Comparison of ENCODE assay signal across 20 cellular contexts in the genomic region with DNA sequence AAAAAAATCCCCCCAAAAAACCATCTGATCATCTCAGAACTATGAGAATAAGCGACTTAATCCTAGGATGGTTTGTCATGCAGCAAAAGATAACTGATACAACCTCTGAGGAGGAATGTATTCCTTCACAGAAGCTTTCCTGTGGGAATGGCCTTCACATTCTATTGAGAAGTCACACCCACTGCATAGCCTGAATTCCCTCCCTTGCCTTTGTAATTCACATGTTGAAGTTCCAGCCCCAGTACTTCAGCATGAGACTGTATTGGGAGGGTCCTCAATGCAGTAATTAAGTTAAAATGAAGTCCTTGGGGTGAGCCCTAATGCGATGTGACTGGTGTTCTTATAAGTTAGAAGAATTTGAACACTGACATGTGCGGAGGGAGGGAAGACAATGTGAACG.
DNase-seq lines count a peak whose midpoint lies in the region; ATAC-seq, FAIRE-seq and TF ChIP-seq lines count a peak whose summit lies in the region.
"Had no signal": no experiment of that assay in that cellular context is flagged by ENCODE, and none has a peak within 500 bp of the region (broad histone marks: within the 10 kb centered on the region; RNA-seq: fewer than 3 reads in every experiment).

No MANE protein-coding gene starts in this region.

- no peak for ATAC-seq in IMR-90 (ENCODE audit: low read depth)
- no peak for ATAC-seq in natural killer cell treated with Interleukin-12 subunit alpha and Interleukin-12 subunit beta and Interleukin-15 and Interleukin-18, amount 100 ng/mL, for 72 hours

- no peak overlapping the region for H3K4me3 Mint-ChIP-seq in natural killer cell treated with Interleukin-12 subunit alpha and Interleukin-12 subunit beta and Interleukin-15 and Interleukin-18, amount 100 ng/mL, for 72 hours

- H3K4me3 ChIP-seq in AG04449 (ENCODE audit: low read depth, low read length), result no peak overlapping the region
- H3K4me3 ChIP-seq in IMR-90 (ENCODE audit: insufficient read depth, low read depth, low read length), result no peak overlapping the region
- no peak overlapping the region for H3K4me3 ChIP-seq in H1 (ENCODE audit: extremely low read depth in 1 of 4, insufficient read depth in 2 of 4, low read depth in 3 of 4, low read length in 4 of 4)
- no peak overlapping the region for H3K4me3 ChIP-seq in mesenchymal stem cell (ENCODE audit: insufficient read depth in 1 of 2, low read depth in 1 of 2, low read length in 2 of 2)
- H3K4me3 ChIP-seq in suprapubic skin, result no peak overlapping the region
- H3K4me3 ChIP-seq: HAP-1, SJCRH30 had no signal

- H3K27ac Mint-ChIP-seq in natural killer cell treated with Interleukin-12 subunit alpha and Interleukin-12 subunit beta and Interleukin-15 and Interleukin-18, amount 100 ng/mL, for 72 hours, result no peak overlapping the region

- H3K4me1 ChIP-seq in IMR-90 (ENCODE audit: control insufficient read depth, insufficient read depth, low read length) (peaks cover 2% of the 10 kb centered on the region), H1 (replicated peaks in 1 of 4; ENCODE audit: control insufficient read depth in 3 of 4, insufficient read depth in 4 of 4, low read length in 3 of 4) (peaks cover 0 to 5% (median 2%) of the 10 kb centered on the region in 4 experiments; a peak in 2 of 7 replicates), mesenchymal stem cell (ENCODE audit: control insufficient read depth, insufficient read depth, low read depth, low read length) (peaks cover 2% of the 10 kb centered on the region), suprapubic skin (no peaks in the 10 kb centered on the region)
- H3K4me1 ChIP-seq: SJCRH30 had no signal

- peaks cover 7% of the 10 kb centered on the region for H3K9me3 Mint-ChIP-seq in natural killer cell treated with Interleukin-12 subunit alpha and Interleukin-12 subunit beta and Interleukin-15 and Interleukin-18, amount 100 ng/mL, for 72 hours

- H3K18ac ChIP-seq in IMR-90 (ENCODE audit: low read depth, low read length) (peak overlapping the region; percentile 59), H1 (ENCODE audit: extremely low read depth, low read length) (no peak overlapping the region), mesenchymal stem cell (ENCODE audit: low read depth in 1 of 2, low read length in 2 of 2) (no peak overlapping the region)

- H4K8ac ChIP-seq in IMR-90 (ENCODE audit: low read depth in 2 of 2, low read length in 2 of 2), result peak overlapping the region; percentile 30 to 55; a peak in 1 of 4 replicates
- no peak overlapping the region for H4K8ac ChIP-seq in H1 (ENCODE audit: extremely low read depth, insufficient read depth, low read length)
- no peak overlapping the region for H4K8ac ChIP-seq in mesenchymal stem cell (ENCODE audit: low read length)

- H2BK5ac ChIP-seq in IMR-90 (ENCODE audit: low read depth, low read length, poor library complexity, severe bottlenecking), result peak overlapping the region; percentile 1
- 0 out of 2 replicates have a peak overlapping the region, but pooled peaks have one; percentile 2 for H2BK5ac ChIP-seq in H1 (ENCODE audit: low read depth, low read length)
- H2BK5ac ChIP-seq in mesenchymal stem cell (ENCODE audit: low read depth, low read length, poor library complexity, severe bottlenecking), result no peak overlapping the region

- H3K4ac ChIP-seq in IMR-90 (ENCODE audit: low read depth, low read length), result peak overlapping the region; percentile 76
- no peak overlapping the region for H3K4ac ChIP-seq in H1 (replicated peaks; ENCODE audit: insufficient read length, low read depth, low read length)
- no peak overlapping the region for H3K4ac ChIP-seq in mesenchymal stem cell (ENCODE audit: low read depth in 1 of 2, low read length in 2 of 2)

- no peaks in the 10 kb centered on the region for H3K79me2 ChIP-seq in H1 (ENCODE audit: control insufficient read depth in 1 of 2, insufficient read depth in 2 of 2, low read length in 2 of 2)

- TF ChIP-seq RAD21 in IMR-90 (IDR thresholded peaks at IDR 0.05; ENCODE audit: low read length) (no peak), H1 (IDR thresholded peaks at IDR 0.05 in 1 of 2, conservative IDR thresholded peaks at IDR 0.05 in 1 of 2; ENCODE audit: low read depth in 2 of 2, low read length in 2 of 2) (no peak)

- BruUV-seq in IMR-90 (replicated peaks; lab: Mats Ljungman, UMichigan), result no TSS peak

- peaks cover 5% of the 10 kb centered on the region; the same call in 1 of the 2 replicates for H3K9me1 ChIP-seq in IMR-90 (ENCODE audit: insufficient read depth, low read length)

- DNase-seq in AG04449 (ENCODE audit: low read depth, low spot score) (peak; percentile 63), IMR-90 (peak; percentile 55), H1 (ENCODE audit: low read depth in 1 of 2, low spot score in 2 of 2) (peak in 1 of 2 experiments; percentile 7), mesenchymal stem cell (no peak), suprapubic skin (ENCODE audit: low spot score in 2 of 2) (no peak), RPMI8226 (no peak), NCI-H146 (lab: John Stamatoyannopoulos, UW) (no peak)
- DNase-seq in natural killer cell treated with Interleukin-12 subunit alpha and Interleukin-12 subunit beta and Interleukin-15 and Interleukin-18, amount 100 ng/mL, for 72 hours (ENCODE audit: low spot score), result no peak
- DNase-seq: C1 segment of cervical spinal cord; DMS79 treated with DMSO at 0.1 percent for 48 hours; GF-D8; NCI-H1930; NCI-H2171; NCI-H446; NCI-H69; NK-92 treated with Interleukin-12 subunit alpha and Interleukin-12 subunit beta, amount 100 ng/mL, for 24 hours; SJCRH30 had no signal

- POLR2A ChIA-PET in AG04449 (lab: Yijun Ruan, JAX), result no interaction called here
- POLR2A ChIA-PET in IMR-90 (lab: Charles Lee; ENCODE audit: unreplicated experiment), result no interaction called here
- POLR2A ChIA-PET in H1 (lab: Charles Lee; ENCODE audit: partially characterized antibody), result interaction anchor here (1.0 kb wide), 1 partner anchor 13 kb away, joined by 3 read pairs; no protein-coding TSS in a partner anchor

- H3K56ac ChIP-seq in IMR-90 (ENCODE audit: extremely low read depth, insufficient read depth, low read length), result peak overlapping the region; percentile 31; the same call in 1 of the 2 replicates
- no peak overlapping the region for H3K56ac ChIP-seq in H1 (replicated peaks; ENCODE audit: insufficient read length, low read depth, low read length)

- dilution Hi-C loops in IMR-90 (cut with HindIII; ENCODE audit: low sequenced_read_pairs, unreplicated experiment), result no loop called here

- H3K36me3 ChIP-seq in IMR-90 (ENCODE audit: control insufficient read depth, insufficient read depth, low read length) (no peaks in the 10 kb centered on the region), H1 (ENCODE audit: control insufficient read depth in 2 of 4, insufficient read depth in 4 of 4, low read length in 3 of 4) (no peaks in the 10 kb centered on the region), mesenchymal stem cell (ENCODE audit: control insufficient read depth in 1 of 2, insufficient read depth in 2 of 2, low read depth in 1 of 2, low read length in 2 of 2) (no peaks in the 10 kb centered on the region), suprapubic skin (no peaks in the 10 kb centered on the region)
- H3K36me3 ChIP-seq: HAP-1, SJCRH30 had no signal

- H3K9me3 ChIP-seq in IMR-90 (ENCODE audit: control insufficient read depth, insufficient read depth, low read length) (no peaks in the 10 kb centered on the region), H1 (ENCODE audit: insufficient read depth in 2 of 2, low read depth in 1 of 2, low read length in 1 of 2) (peaks cover 4 to 5% of the 10 kb centered on the region in 2 experiments; a peak in 2 of 4 replicates), mesenchymal stem cell (ENCODE audit: control insufficient read depth, low read length) (no peaks in the 10 kb centered on the region), suprapubic skin (no peaks in the 10 kb centered on the region)
- H3K9me3 ChIP-seq: HAP-1, SJCRH30 had no signal

- H2AK5ac ChIP-seq in IMR-90 (ENCODE audit: low read depth, low read length), result peak overlapping the region; percentile 39; the same call in 1 of the 2 replicates
- H2AK5ac ChIP-seq in H1 (ENCODE audit: low read depth, low read length), result no peak overlapping the region
- H2AK5ac ChIP-seq in mesenchymal stem cell (ENCODE audit: low read length, severe bottlenecking), result peak overlapping the region; percentile 37

- H3K36me3 Mint-ChIP-seq in natural killer cell treated with Interleukin-12 subunit alpha and Interleukin-12 subunit beta and Interleukin-15 and Interleukin-18, amount 100 ng/mL, for 72 hours, result peaks cover 5% of the 10 kb centered on the region

- no peak for TF ChIP-seq CTCF in AG04449 (IDR thresholded peaks at IDR 0.05; ENCODE audit: insufficient read depth, low read length, missing control alignments)
- TF ChIP-seq CTCF in IMR-90 (conservative IDR thresholded peaks at IDR 0.05; ENCODE audit: low read depth, low read length), result no peak
- no peak for TF ChIP-seq CTCF in H1 (IDR thresholded peaks at IDR 0.05; ENCODE audit: control extremely low read depth in 1 of 3, insufficient read depth in 1 of 3, low read depth in 1 of 3, low read length in 3 of 3)
- TF ChIP-seq CTCF in suprapubic skin (IDR thresholded peaks at IDR 0.05), result no peak

- H2BK15ac ChIP-seq in IMR-90 (ENCODE audit: low read depth, low read length) (peak overlapping the region; percentile 70; the same call in 1 of the 3 replicates), H1 (ENCODE audit: low read length) (no peak overlapping the region), mesenchymal stem cell (ENCODE audit: low read depth, poor library complexity, severe bottlenecking) (no peak overlapping the region)

- H2BK12ac ChIP-seq in H1 (ENCODE audit: low read depth, low read length) (no peak overlapping the region; the same call in 1 of the 2 replicates), mesenchymal stem cell (ENCODE audit: low read length in 2 of 2) (no peak overlapping the region)

- H2BK20ac ChIP-seq in IMR-90 (ENCODE audit: low read depth, low read length) (peak overlapping the region; percentile 78), H1 (ENCODE audit: low read length) (no peak overlapping the region)

- peak; percentile 82 for FAIRE-seq in H1 (lab: Jason Lieb, UNC)
- FAIRE-seq: GM12892 had no signal

- H3K23ac ChIP-seq in IMR-90 (ENCODE audit: low read depth, low read length), result peak overlapping the region; percentile 4; the same call in 1 of the 2 replicates
- no peak overlapping the region for H3K23ac ChIP-seq in H1 (ENCODE audit: insufficient read length)
- no peak overlapping the region for H3K23ac ChIP-seq in mesenchymal stem cell (ENCODE audit: low read length in 2 of 2)

- TF ChIP-seq POLR2A in IMR-90 (IDR thresholded peaks at IDR 0.05; ENCODE audit: low read depth, low read length), result no peak
- no peak for TF ChIP-seq POLR2A in H1 (IDR thresholded peaks at IDR 0.05; ENCODE audit: control extremely low read depth in 1 of 2, low read depth in 2 of 2, low read length in 2 of 2)
- TF ChIP-seq POLR2A in suprapubic skin (IDR thresholded peaks at IDR 0.05), result no peak

- H3K4me1 Mint-ChIP-seq in natural killer cell treated with Interleukin-12 subunit alpha and Interleukin-12 subunit beta and Interleukin-15 and Interleukin-18, amount 100 ng/mL, for 72 hours (ENCODE audit: low read depth in 2 of 2), result no peaks in the 10 kb centered on the region

- H3K27me3 Mint-ChIP-seq in natural killer cell treated with Interleukin-12 subunit alpha and Interleukin-12 subunit beta and Interleukin-15 and Interleukin-18, amount 100 ng/mL, for 72 hours, result no peaks in the 10 kb centered on the region

- CTCF ChIA-PET in AG04449 (lab: Yijun Ruan, JAX) (interaction anchor here (0.7 kb wide), 1 partner anchor 46 kb away, joined by 3 read pairs; no protein-coding TSS in a partner anchor), IMR-90 (lab: Yijun Ruan, JAX) (no interaction called here), H1 (lab: Charles Lee; ENCODE audit: partially characterized antibody) (interaction anchor here (1.6 kb wide), 1 partner anchor 334 kb away, joined by 3 read pairs; no protein-coding TSS in a partner anchor)

- peak overlapping the region; percentile 79; the same call in 1 of the 2 replicates for H3K27ac ChIP-seq in IMR-90 (ENCODE audit: insufficient read depth, low read length)
- no peak overlapping the region for H3K27ac ChIP-seq in H1 (ENCODE audit: low read depth, low read length)
- H3K27ac ChIP-seq in mesenchymal stem cell (ENCODE audit: low read length, poor library complexity, severe bottlenecking), result no peak overlapping the region
- H3K27ac ChIP-seq in suprapubic skin, result no peak overlapping the region
- H3K27ac ChIP-seq: 22Rv1, SJCRH30 had no signal

- H4K5ac ChIP-seq in IMR-90 (ENCODE audit: low read depth, low read length) (no peak overlapping the region), H1 (ENCODE audit: insufficient read length, low read depth, low read length) (no peak overlapping the region)

- H3K23me2 ChIP-seq in H1 (ENCODE audit: low read depth, low read length), result no peaks in the 10 kb centered on the region

- H4K91ac ChIP-seq in IMR-90 (ENCODE audit: insufficient read depth, low read depth, low read length) (peak overlapping the region; percentile 58; the same call in 1 of the 2 replicates), H1 (replicated peaks; ENCODE audit: insufficient read length, low read length) (no peak overlapping the region), mesenchymal stem cell (ENCODE audit: low read length) (no peak overlapping the region)

- intact Hi-C loops in IMR-90 (cut with micrococcal nuclease), result no loop called here

- peak overlapping the region; percentile 53 for H2AFZ ChIP-seq in IMR-90 (replicated peaks; ENCODE audit: low read length, poor library complexity)
- H2AFZ ChIP-seq in H1 (ENCODE audit: low read length), result no peak overlapping the region
- H2AFZ ChIP-seq in mesenchymal stem cell (ENCODE audit: low read depth, low read length), result no peak overlapping the region

- no peaks in the 10 kb centered on the region for H3K79me1 ChIP-seq in IMR-90 (ENCODE audit: low read depth in 1 of 2, low read length in 2 of 2)
- H3K79me1 ChIP-seq in H1 (ENCODE audit: low read depth, low read length), result no peaks in the 10 kb centered on the region
- no peaks in the 10 kb centered on the region for H3K79me1 ChIP-seq in mesenchymal stem cell (replicated peaks; ENCODE audit: low read length, poor library complexity, severe bottlenecking)

- TF ChIP-seq EP300 in H1 (IDR thresholded peaks at IDR 0.05; ENCODE audit: borderline replicate concordance in 1 of 2, low read depth in 2 of 2, low read length in 2 of 2), result no peak
- TF ChIP-seq EP300 in suprapubic skin (IDR thresholded peaks at IDR 0.05), result no peak

- H2BK120ac ChIP-seq in IMR-90 (ENCODE audit: low read depth, low read length), result peak overlapping the region; percentile 72
- H2BK120ac ChIP-seq in H1 (replicated peaks; ENCODE audit: low read depth, low read length), result no peak overlapping the region
- no peak overlapping the region for H2BK120ac ChIP-seq in mesenchymal stem cell (ENCODE audit: low read depth, low read length)

- peak overlapping the region; percentile 25 for H2AK9ac ChIP-seq in IMR-90 (replicated peaks; ENCODE audit: low read depth, low read length, poor library complexity)

- in situ Hi-C loops in IMR-90 (cut with MboI; ENCODE audit: low sequenced_read_pairs), result no loop called here

- H3K27me3 ChIP-seq in IMR-90 (ENCODE audit: control insufficient read depth, insufficient read depth, low read length) (no peaks in the 10 kb centered on the region), H1 (replicated peaks in 1 of 4; ENCODE audit: control insufficient read depth in 3 of 4, extremely low read depth in 1 of 4, insufficient read depth in 3 of 4, low read length in 3 of 4) (no peaks in the 10 kb centered on the region), mesenchymal stem cell (ENCODE audit: control insufficient read depth in 1 of 2, insufficient read depth in 1 of 2, low read length in 2 of 2) (no peaks in the 10 kb centered on the region), suprapubic skin (no peaks in the 10 kb centered on the region)
- H3K27me3 ChIP-seq: SJCRH30 had no signal

- H4K20me1 ChIP-seq in IMR-90 (ENCODE audit: insufficient read depth, low read length) (no peaks in the 10 kb centered on the region), H1 (replicated peaks in 1 of 2; ENCODE audit: control insufficient read depth in 1 of 2, insufficient read depth in 2 of 2, low read length in 2 of 2) (no peaks in the 10 kb centered on the region)

- peak overlapping the region; percentile 78 for H3K14ac ChIP-seq in IMR-90 (replicated peaks; ENCODE audit: low read depth, low read length)
- no peak overlapping the region for H3K14ac ChIP-seq in H1 (ENCODE audit: insufficient read length)
- no peak overlapping the region for H3K14ac ChIP-seq in mesenchymal stem cell (ENCODE audit: low read length in 2 of 2)

- H3K4me2 ChIP-seq in IMR-90 (ENCODE audit: low read depth, low read length) (no peak overlapping the region), H1 (ENCODE audit: insufficient read depth in 1 of 2, low read depth in 2 of 2, low read length in 2 of 2) (no peak overlapping the region), mesenchymal stem cell (ENCODE audit: low read length, poor library complexity, severe bottlenecking) (no peak overlapping the region)

- no CpG with 5 or more reads among the region's 4 CpGs for WGBS in IMR-90 (ENCODE audit: extremely low coverage in 2 of 2, insufficient read length in 1 of 2), 2 experiments
- WGBS in H1 (ENCODE audit: extremely low coverage in 1 of 2, insufficient coverage in 1 of 2, insufficient read length in 1 of 2, insufficient replicate concordance in 2 of 2, low coverage in 1 of 2, low lambda C conversion rate in 2 of 2, missing lambda C conversion rate in 1 of 2), 2 experiments, result 79% methylated on average over 4 of the region's 4 CpGs; no CpG with 5 or more reads in 1 of the 2 experiments
- 92% methylated on average over 3 of the region's 4 CpGs for WGBS in mesenchymal stem cell
- 84% methylated on average over 4 of the region's 4 CpGs for WGBS in suprapubic skin

- H3K9ac ChIP-seq in IMR-90 (ENCODE audit: low read depth, low read length) (no peak overlapping the region), H1 (replicated peaks in 1 of 4; ENCODE audit: extremely low read depth in 1 of 4, low read depth in 3 of 4, low read length in 3 of 4) (no peak overlapping the region), mesenchymal stem cell (ENCODE audit: low read length) (no peak overlapping the region)

Comparison
In these comparisons a context has a peak if more than half of its experiments do, and no peak if none do; other contexts are left out.
1. DNase-seq: peak in AG04449 (single experiment) and IMR-90 (single experiment); none in mesenchymal stem cell (single experiment), natural killer cell treated with Interleukin-12 subunit alpha and Interleukin-12 subunit beta and Interleukin-15 and Interleukin-18, amount 100 ng/mL, for 72 hours (single experiment), suprapubic skin (0 of 2), RPMI8226 (single experiment) and NCI-H146 (single experiment).
2. H4K8ac ChIP-seq: peak in IMR-90 (2 of 2); none in H1 (single experiment) and mesenchymal stem cell (single experiment).